ENCODE assay signal across 11 cellular contexts in genomic region chr3:112358311-112358780, GRCh38. TPM values are rescaled to one million over a fixed set of nuclear protein-coding genes. Genes with fewer than 3 reads are reported as not detected.
DNase-seq lines count a peak whose midpoint lies in the region; ATAC-seq, FAIRE-seq and TF ChIP-seq lines count a peak whose summit lies in the region.
"Had no signal": no experiment of that assay in that cellular context is flagged by ENCODE, and none has a peak within 500 bp of the region (broad histone marks: within the 10 kb centered on the region; RNA-seq: fewer than 3 reads in every experiment).

No MANE protein-coding gene starts in this region.

- no peaks in the 10 kb centered on the region for H3K27me3 ChIP-seq in CD8-positive, alpha-beta T cell (ENCODE audit: insufficient read depth, low read length)
- no peaks in the 10 kb centered on the region for H3K27me3 ChIP-seq in astrocyte (ENCODE audit: insufficient read depth, low read length)
- H3K27me3 ChIP-seq in MM.1S (replicated peaks; ENCODE audit: insufficient read depth, low read length) = no peaks in the 10 kb centered on the region
- H3K27me3 ChIP-seq: adrenal gland, SJCRH30 had no signal

- H2AFZ ChIP-seq in astrocyte (ENCODE audit: low read depth, low read length) = peak overlapping the region; percentile 21
- H2AFZ ChIP-seq in MM.1S (ENCODE audit: low read length) = no peak overlapping the region

- H3K9ac ChIP-seq in astrocyte (ENCODE audit: low read length) (no peak overlapping the region), MM.1S (ENCODE audit: low read length) (no peak overlapping the region)

- H3K27ac ChIP-seq in CD8-positive, alpha-beta T cell (ENCODE audit: low read depth, low read length) = no peak overlapping the region
- H3K27ac ChIP-seq in astrocyte (ENCODE audit: low read depth, low read length) (no peak overlapping the region), MM.1S (ENCODE audit: low read length) (no peak overlapping the region)
- H3K27ac ChIP-seq: adrenal gland, SJCRH30 had no signal

- H3K9me2 ChIP-seq in MM.1S (replicated peaks; ENCODE audit: insufficient read depth, low read length) = no peaks in the 10 kb centered on the region

- H3K4me2 ChIP-seq in astrocyte (ENCODE audit: low read length) = peak overlapping the region; percentile 16
- H3K4me2 ChIP-seq in MM.1S (ENCODE audit: low read depth, low read length) = no peak overlapping the region

- intact Hi-C loops in CD8-positive, alpha-beta T cell (cut with DNase I, micrococcal nuclease) = no loop called here

- peaks cover 13% of the 10 kb centered on the region for H3K4me1 Mint-ChIP-seq in CD8-positive, alpha-beta T cell (ENCODE audit: low read depth)
- H3K4me1 Mint-ChIP-seq in astrocyte (ENCODE audit: low read depth, unreplicated experiment) (peaks cover 17% of the 10 kb centered on the region), nephron (peaks cover 3% of the 10 kb centered on the region)

- POLR2A ChIA-PET in CD8-positive, alpha-beta T cell (lab: Charles Lee) = no interaction called here

- no peaks in the 10 kb centered on the region for H3K79me2 ChIP-seq in astrocyte (ENCODE audit: insufficient read depth, low read length)
- no peaks in the 10 kb centered on the region for H3K79me2 ChIP-seq in MM.1S (ENCODE audit: low read length)

- ATAC-seq in CD8-positive, alpha-beta T cell = peak; percentile 31
- peak; percentile 49 for ATAC-seq in HG03432 (IDR thresholded peaks at IDR 0.05; ENCODE audit: unreplicated experiment)
- no peak for ATAC-seq in HG02678 (IDR thresholded peaks at IDR 0.05; ENCODE audit: unreplicated experiment)

- no peaks in the 10 kb centered on the region for H3K9me3 Mint-ChIP-seq in CD8-positive, alpha-beta T cell
- H3K9me3 Mint-ChIP-seq in astrocyte (ENCODE audit: unreplicated experiment) (no peaks in the 10 kb centered on the region), nephron (no peaks in the 10 kb centered on the region)

- no peaks in the 10 kb centered on the region for H3K36me3 ChIP-seq in CD8-positive, alpha-beta T cell (ENCODE audit: insufficient read depth, low read length)
- H3K36me3 ChIP-seq in astrocyte (ENCODE audit: insufficient read depth, low read length) (no peaks in the 10 kb centered on the region), MM.1S (replicated peaks; ENCODE audit: insufficient read depth, low read length) (no peaks in the 10 kb centered on the region)
- H3K36me3 ChIP-seq: adrenal gland, HAP-1, SJCRH30 had no signal

- H3K4me3 ChIP-seq in CD8-positive, alpha-beta T cell (ENCODE audit: low read depth, low read length) = no peak overlapping the region
- no peak overlapping the region for H3K4me3 ChIP-seq in astrocyte (ENCODE audit: insufficient read depth, low read depth, low read length)
- H3K4me3 ChIP-seq in MM.1S (ENCODE audit: low read length) = no peak overlapping the region
- H3K4me3 ChIP-seq: adrenal gland, HAP-1, SJCRH30 had no signal

- peak overlapping the region; percentile 66 for H3K4me3 Mint-ChIP-seq in CD8-positive, alpha-beta T cell
- H3K4me3 Mint-ChIP-seq in astrocyte (ENCODE audit: unreplicated experiment) (no peak overlapping the region), nephron (no peak overlapping the region)

- TF ChIP-seq CTCF in CD8-positive, alpha-beta T cell (IDR thresholded peaks at IDR 0.05) = no peak
- TF ChIP-seq CTCF in astrocyte (IDR thresholded peaks at IDR 0.05; ENCODE audit: insufficient read depth, low read depth, low read length) (no peak), nephron (IDR thresholded peaks at IDR 0.05; ENCODE audit: unreplicated experiment in 3 of 3) (no peak), MM.1S (IDR thresholded peaks at IDR 0.05; ENCODE audit: low read length) (no peak)

- DNase-seq in CD8-positive, alpha-beta T cell = no peak
- DNase-seq in astrocyte (ENCODE audit: low read depth) (peak; percentile 12), COLO829 (ENCODE audit: low spot score) (no peak), glomerular visceral epithelial cell (ENCODE audit: extremely low spot score) (no peak), MM.1S (no peak)
- DNase-seq: SJCRH30 had no signal

- H3K9me3 ChIP-seq in CD8-positive, alpha-beta T cell (ENCODE audit: low read length) = no peaks in the 10 kb centered on the region
- H3K9me3 ChIP-seq in astrocyte (ENCODE audit: insufficient read depth, low read depth, low read length) (no peaks in the 10 kb centered on the region), MM.1S (replicated peaks; ENCODE audit: insufficient read depth, low read length) (no peaks in the 10 kb centered on the region)
- H3K9me3 ChIP-seq: adrenal gland, HAP-1, SJCRH30 had no signal

- H3K27ac Mint-ChIP-seq in CD8-positive, alpha-beta T cell = peak overlapping the region; percentile 28
- peak overlapping the region; percentile 38 for H3K27ac Mint-ChIP-seq in astrocyte (ENCODE audit: unreplicated experiment)
- H3K27ac Mint-ChIP-seq in nephron = peak overlapping the region; percentile 3 to 21 (median 7)

- H3K36me3 Mint-ChIP-seq in CD8-positive, alpha-beta T cell = no peaks in the 10 kb centered on the region
- H3K36me3 Mint-ChIP-seq in astrocyte (ENCODE audit: low read depth, unreplicated experiment) (peaks cover 2% of the 10 kb centered on the region), nephron (ENCODE audit: low read depth) (peaks cover 70% of the 10 kb centered on the region)

- CTCF ChIA-PET in CD8-positive, alpha-beta T cell (lab: Charles Lee) = no interaction called here

- FAIRE-seq in astrocyte (lab: Jason Lieb, UNC) = no peak

- H3F3A ChIP-seq in MM.1S (ENCODE audit: insufficient read depth, low read length) = no peaks in the 10 kb centered on the region

- H3K27me3 Mint-ChIP-seq in CD8-positive, alpha-beta T cell (ENCODE audit: low read depth) = no peaks in the 10 kb centered on the region
- H3K27me3 Mint-ChIP-seq in astrocyte (ENCODE audit: low read depth, unreplicated experiment) (no peaks in the 10 kb centered on the region), nephron (ENCODE audit: low read depth) (no peaks in the 10 kb centered on the region)

- no peaks in the 10 kb centered on the region for H3K4me1 ChIP-seq in CD8-positive, alpha-beta T cell (ENCODE audit: insufficient read depth, low read length)
- H3K4me1 ChIP-seq in astrocyte (ENCODE audit: insufficient read depth, low read length) = peaks cover 4% of the 10 kb centered on the region
- no peaks in the 10 kb centered on the region for H3K4me1 ChIP-seq in MM.1S (ENCODE audit: low read length)
- H3K4me1 ChIP-seq: adrenal gland, SJCRH30 had no signal

- H4K20me1 ChIP-seq in astrocyte (ENCODE audit: insufficient read depth, low read length) = no peaks in the 10 kb centered on the region
- no peaks in the 10 kb centered on the region for H4K20me1 ChIP-seq in MM.1S (ENCODE audit: insufficient read depth, low read length)

RNA-seq across cellular contexts. Expression of gene CD200, which starts 25.4 kb away (rescaled TPM):
- 1 to 10 TPM; 1.1 to 1.2 TPM for total RNA-seq in CD8-positive, alpha-beta T cell
- 11.1 and 13.2 TPM in 2 replicates for total RNA-seq in astrocyte
- total RNA-seq: SJCRH30 had no signal
